9 cellular contexts compared by ENCODE assay signal in genomic region chr1:40825430-40825778, GRCh38. TPM values are rescaled to one million over a fixed set of nuclear protein-coding genes. Genes with fewer than 3 reads are reported as not detected.
DNase-seq lines count a peak whose midpoint lies in the region; ATAC-seq, FAIRE-seq and TF ChIP-seq lines count a peak whose summit lies in the region.
"Had no signal": no experiment of that assay in that cellular context is flagged by ENCODE, and none has a peak within 500 bp of the region (broad histone marks: within the 10 kb centered on the region; RNA-seq: fewer than 3 reads in every experiment).

No MANE protein-coding gene starts in this region.

- peaks cover 11 to 23% (median 14%) of the 10 kb centered on the region in 7 donors for H3K4me1 Mint-ChIP-seq in naive thymus-derived CD4-positive, alpha-beta T cell

- intact Hi-C loops in naive thymus-derived CD4-positive, alpha-beta T cell (cut with micrococcal nuclease): no loop called here

- H3K36me3 Mint-ChIP-seq in naive thymus-derived CD4-positive, alpha-beta T cell: no peaks in the 10 kb centered on the region

- H3K9me3 ChIP-seq in naive thymus-derived CD4-positive, alpha-beta T cell (ENCODE audit: control insufficient read depth in 2 of 3, low read length in 3 of 3): no peaks in the 10 kb centered on the region
- no peaks in the 10 kb centered on the region for H3K9me3 ChIP-seq in small intestine (ENCODE audit: control insufficient read depth, low read depth)

- FAIRE-seq in small intestine (lab: Jason Lieb, UNC): no peak

- 51 to 69% (median 61%) methylated on average over 3 of the region's 3 CpGs for WGBS in small intestine, 3 donors

- TF ChIP-seq CTCF in GM10266 (IDR thresholded peaks at IDR 0.05; ENCODE audit: control insufficient read depth, insufficient read depth, low read depth, missing control alignments): no peak

- H3K27me3 ChIP-seq in naive thymus-derived CD4-positive, alpha-beta T cell (ENCODE audit: control insufficient read depth in 2 of 2, insufficient read depth in 2 of 2, low read length in 2 of 2): no peaks in the 10 kb centered on the region
- H3K27me3 ChIP-seq in small intestine (ENCODE audit: control insufficient read depth in 2 of 2, insufficient read depth in 2 of 2, low read length in 2 of 2): no peaks in the 10 kb centered on the region

- no peak overlapping the region for H3K4me3 ChIP-seq in naive thymus-derived CD4-positive, alpha-beta T cell (ENCODE audit: low read length)
- H3K4me3 ChIP-seq in small intestine (ENCODE audit: low read depth in 1 of 2, low read length in 2 of 2): no peak overlapping the region
- H3K4me3 ChIP-seq: SK-N-MC had no signal

- H3K4me1 ChIP-seq in naive thymus-derived CD4-positive, alpha-beta T cell (ENCODE audit: control insufficient read depth in 2 of 2, insufficient read depth in 2 of 2, low read length in 2 of 2): peaks cover 0 to 4% of the 10 kb centered on the region in 2 donors
- no peaks in the 10 kb centered on the region for H3K4me1 ChIP-seq in small intestine (ENCODE audit: control insufficient read depth in 2 of 2, insufficient read depth in 1 of 2, low read depth in 1 of 2, low read length in 1 of 2)

- POLR2A ChIA-PET in naive thymus-derived CD4-positive, alpha-beta T cell (lab: Charles Lee): no interaction called here

- H3K27ac ChIP-seq in naive thymus-derived CD4-positive, alpha-beta T cell (ENCODE audit: low read depth, low read length): no peak overlapping the region
- H3K27ac ChIP-seq in small intestine (ENCODE audit: low read depth in 1 of 2, low read length in 1 of 2): no peak overlapping the region
- H3K27ac ChIP-seq: SK-N-MC had no signal

- peak overlapping the region in 1 of 9 donors; percentile 55 for H3K27ac Mint-ChIP-seq in naive thymus-derived CD4-positive, alpha-beta T cell

- H3K9me3 Mint-ChIP-seq in naive thymus-derived CD4-positive, alpha-beta T cell: peaks cover 0 to 2% (median 0%) of the 10 kb centered on the region in 11 donors

- peak overlapping the region in 1 of 10 donors; percentile 56 for H3K4me3 Mint-ChIP-seq in naive thymus-derived CD4-positive, alpha-beta T cell

- no peaks in the 10 kb centered on the region for H3K27me3 Mint-ChIP-seq in naive thymus-derived CD4-positive, alpha-beta T cell

- H3K36me3 ChIP-seq in naive thymus-derived CD4-positive, alpha-beta T cell (ENCODE audit: control insufficient read depth in 2 of 3, insufficient read depth in 3 of 3, low read length in 3 of 3): no peaks in the 10 kb centered on the region
- no peaks in the 10 kb centered on the region for H3K36me3 ChIP-seq in small intestine (ENCODE audit: control insufficient read depth in 2 of 2, insufficient read depth in 2 of 2, low read length in 2 of 2)

- DNase-seq in GM10266 (ENCODE audit: extremely low spot score) (peak; percentile 64), UCSD-AML1 (lab: John Stamatoyannopoulos, UW; ENCODE audit: unreplicated experiment) (peak; percentile 73), small intestine (no peak), NCI-H146 (lab: John Stamatoyannopoulos, UW) (no peak)
- DNase-seq in naive thymus-derived CD4-positive, alpha-beta T cell: no peak
- DNase-seq: retina had no signal

- ATAC-seq in GM21529 (IDR thresholded peaks at IDR 0.05; ENCODE audit: unreplicated experiment) (peak; percentile 64), GM19395 (IDR thresholded peaks at IDR 0.05; ENCODE audit: unreplicated experiment) (no peak)
- ATAC-seq in naive thymus-derived CD4-positive, alpha-beta T cell: peak; percentile 48

- CTCF ChIA-PET in naive thymus-derived CD4-positive, alpha-beta T cell (lab: Charles Lee): no interaction called here

RNA-seq across cellular contexts. Expression of gene CITED4, which starts 36.8 kb away (rescaled TPM):
- total RNA-seq in naive thymus-derived CD4-positive, alpha-beta T cell: 10 to 100 TPM; 20.5 to 42.8 (median 21.5) TPM
- 10 to 100 TPM; 28.9 to 37.9 TPM for polyA plus RNA-seq in naive thymus-derived CD4-positive, alpha-beta T cell
- polyA plus RNA-seq in small intestine: 1 to 10 TPM in 1 of 3 donors, under 1 TPM in 1, not detected in 1; 0.54 to 2.7 TPM

RNA-seq across cellular contexts. Expression of gene KCNQ4, which starts 41.8 kb away (rescaled TPM):
- total RNA-seq in naive thymus-derived CD4-positive, alpha-beta T cell: under 1 TPM; 0.13 to 0.97 (median 0.24) TPM
- polyA plus RNA-seq in naive thymus-derived CD4-positive, alpha-beta T cell: under 1 TPM in 1 of 2 donors, not detected in 1; 0.10 TPM
- polyA plus RNA-seq in small intestine: 1 to 10 TPM in 2 of 3 donors, under 1 TPM in 1; 0.45 to 1.9 (median 1.4) TPM

Comparison
In these comparisons a context has a peak if more than half of its experiments do, and no peak if none do; other contexts are left out.
1. DNase-seq: peak in GM10266 (single experiment) and UCSD-AML1 (single experiment); none in naive thymus-derived CD4-positive, alpha-beta T cell (0 of 9), small intestine (single experiment) and NCI-H146 (single experiment).
2. RNA of gene CITED4, which starts 36.8 kb away (polyA plus RNA-seq): 28.9 to 37.9 TPM in naive thymus-derived CD4-positive, alpha-beta T cell; 0.54 to 2.7 TPM in small intestine; every median in the first group is over 4 times any median in the second.